ENCODE assay signal across 20 cellular contexts in genomic region chr15:81398910-81399551, GRCh38. TPM values are rescaled to one million over a fixed set of nuclear protein-coding genes. Genes with fewer than 3 reads are reported as not detected.
DNase-seq lines count a peak whose midpoint lies in the region; TF ChIP-seq lines count a peak whose summit lies in the region.
"Had no signal": no experiment of that assay in that cellular context is flagged by ENCODE, and none has a peak within 500 bp of the region (broad histone marks: within the 10 kb centered on the region; RNA-seq: fewer than 3 reads in every experiment).

No MANE protein-coding gene starts in this region.

- H3K36me3 Mint-ChIP-seq in nephron progenitor cell (ENCODE audit: low read depth), result peaks cover 11% of the 10 kb centered on the region
- H3K36me3 Mint-ChIP-seq in activated CD4-positive, alpha-beta memory T cell treated with anti-CD3 and anti-CD28 coated beads for 36 hours, result no peaks in the 10 kb centered on the region

- peaks cover 18% of the 10 kb centered on the region for H3K9me3 Mint-ChIP-seq in nephron progenitor cell
- H3K9me3 Mint-ChIP-seq in activated CD4-positive, alpha-beta memory T cell treated with anti-CD3 and anti-CD28 coated beads for 36 hours, result no peaks in the 10 kb centered on the region
- H3K9me3 Mint-ChIP-seq: central memory CD8-positive, alpha-beta T cell had no signal

- peaks cover 10% of the 10 kb centered on the region for H3K4me1 Mint-ChIP-seq in nephron progenitor cell
- no peaks in the 10 kb centered on the region for H3K4me1 Mint-ChIP-seq in activated CD4-positive, alpha-beta memory T cell treated with anti-CD3 and anti-CD28 coated beads for 36 hours (ENCODE audit: low read depth)
- H3K4me1 Mint-ChIP-seq: central memory CD8-positive, alpha-beta T cell; WTC11 had no signal

- peaks cover 5% of the 10 kb centered on the region for H3K27me3 Mint-ChIP-seq in nephron progenitor cell (ENCODE audit: low read depth, poor library complexity)
- no peaks in the 10 kb centered on the region for H3K27me3 Mint-ChIP-seq in activated CD4-positive, alpha-beta memory T cell treated with anti-CD3 and anti-CD28 coated beads for 36 hours

- no peak overlapping the region for H3K4me3 Mint-ChIP-seq in nephron progenitor cell
- no peak overlapping the region for H3K4me3 Mint-ChIP-seq in activated CD4-positive, alpha-beta memory T cell treated with anti-CD3 and anti-CD28 coated beads for 36 hours
- H3K4me3 Mint-ChIP-seq: central memory CD8-positive, alpha-beta T cell; WTC11 had no signal

- peak; percentile 19 for DNase-seq in EH (ENCODE audit: low read depth)
- DNase-seq in NCI-H226, result peak; percentile 24
- peak; percentile 35 for DNase-seq in fibroblast of the aortic adventitia (ENCODE audit: low read depth)
- peak; percentile 24 for DNase-seq in skeletal muscle cell (ENCODE audit: low read depth)
- no peak for DNase-seq in hepatic stellate cell (ENCODE audit: low spot score)
- DNase-seq in nephron progenitor cell, result no peak
- no peak for DNase-seq in activated CD8-positive, alpha-beta memory T cell treated with anti-CD3 and anti-CD28 coated beads for 24 hours
- no peak for DNase-seq in activated CD4-positive, alpha-beta memory T cell treated with anti-CD3 and anti-CD28 coated beads for 36 hours
- DNase-seq: BE2C; effector memory CD4-positive, alpha-beta T cell; kidney glomerular epithelial cell; NCI-H1436 treated with DMSO at 0.1 percent for 48 hours; NCI-H446; stimulated activated CD4-positive, alpha-beta T cell treated with anti-CD3 and anti-CD28 coated beads, Interleukin-2, amount 100 ng/mL, for 48 hours had no signal

- no peak overlapping the region for H3K27ac Mint-ChIP-seq in nephron progenitor cell
- no peak overlapping the region for H3K27ac Mint-ChIP-seq in activated CD4-positive, alpha-beta memory T cell treated with anti-CD3 and anti-CD28 coated beads for 36 hours
- H3K27ac Mint-ChIP-seq: WTC11 had no signal

- CTCF ChIA-PET in activated CD4-positive, alpha-beta memory T cell treated with anti-CD3 and anti-CD28 coated beads for 36 hours (lab: Charles Lee), result interaction anchor here (0.6 to 7.1 kb wide), 11 partner anchors 9 to 839 kb away, joined by 3 to 121 read pairs (median 4); no protein-coding TSS in a partner anchor

- H3K4me3 ChIP-seq in fibroblast of the aortic adventitia (ENCODE audit: low read depth, low read length) (no peak overlapping the region), skeletal muscle cell (ENCODE audit: low read depth, low read length) (no peak overlapping the region)

- TF ChIP-seq CTCF in fibroblast of the aortic adventitia (IDR thresholded peaks at IDR 0.05; ENCODE audit: insufficient read depth, low read length) (no peak), nephron progenitor cell (IDR thresholded peaks at IDR 0.05) (no peak)

- POLR2A ChIA-PET in activated CD4-positive, alpha-beta memory T cell treated with anti-CD3 and anti-CD28 coated beads for 36 hours (lab: Charles Lee), result no interaction called here

- intact Hi-C loops in activated CD4-positive, alpha-beta memory T cell treated with anti-CD3 and anti-CD28 coated beads for 36 hours (cut with micrococcal nuclease), result loop anchor here (10.0 kb wide), 1 partner anchor 64 kb away; no protein-coding TSS in a partner anchor

RNA-seq across cellular contexts. Expression of gene TMC3, which starts 25.0 kb away (rescaled TPM):
- under 0.01 TPM in 1 of 2 replicates, not detected in the other for total RNA-seq in fibroblast of the aortic adventitia (ENCODE audit: low replicate concordance)
- total RNA-seq in activated CD4-positive, alpha-beta memory T cell treated with anti-CD3 and anti-CD28 coated beads for 36 hours, result not detected
- total RNA-seq: activated CD8-positive, alpha-beta memory T cell treated with anti-CD3 and anti-CD28 coated beads for 36 hours; mononuclear cell; Right ventricle myocardium inferior; T-helper 1 cell treated with Interleukin-12 subunit alpha and Interleukin-12 subunit beta and Interleukin-4 antibody, amounts not matched to agents 30 ng/mL and 1 ng/mL, for 36 hours; WTC11 had no signal

Comparison
In these comparisons a context has a peak if more than half of its experiments do, and no peak if none do; other contexts are left out.
1. DNase-seq: peak in EH (single experiment), NCI-H226 (single experiment), fibroblast of the aortic adventitia (single experiment) and skeletal muscle cell (single experiment); none in hepatic stellate cell (single experiment), nephron progenitor cell (single experiment), activated CD8-positive, alpha-beta memory T cell treated with anti-CD3 and anti-CD28 coated beads for 24 hours (single experiment) and activated CD4-positive, alpha-beta memory T cell treated with anti-CD3 and anti-CD28 coated beads for 36 hours (single experiment).